Comparison of ENCODE assay signal across 8 cellular contexts in genomic region chr6:75600694-75601265, GRCh38. TPM values are rescaled to one million over a fixed set of nuclear protein-coding genes. Genes with fewer than 3 reads are reported as not detected.
DNase-seq lines count a peak whose midpoint lies in the region; ATAC-seq lines count a peak whose summit lies in the region.

No MANE protein-coding gene starts in this region.

- 68% methylated on average over 11 of the region's 11 CpGs for WGBS in right cardiac atrium

- no peaks in the 10 kb centered on the region for H3K27me3 Mint-ChIP-seq in T-helper 2 cell treated with Interferon-gamma antibody and Interleukin-4, amounts not matched to agents 5 μg/mL and 100 μg/mL, for 36 hours (ENCODE audit: low read depth)

- H3K27me3 ChIP-seq in right cardiac atrium (ENCODE audit: control insufficient read depth, insufficient read depth) (no peaks in the 10 kb centered on the region), subcutaneous abdominal adipose tissue (ENCODE audit: control insufficient read depth in 5 of 5, insufficient read depth in 4 of 5, low read length in 5 of 5) (no peaks in the 10 kb centered on the region)

- H3K9me3 ChIP-seq in right cardiac atrium (ENCODE audit: control insufficient read depth, low read length) (no peaks in the 10 kb centered on the region), subcutaneous abdominal adipose tissue (ENCODE audit: control insufficient read depth in 5 of 5, low read length in 5 of 5) (no peaks in the 10 kb centered on the region)

- DNase-seq in NOMO-1 treated with DMSO at 0.1 percent for 48 hours (lab: John Stamatoyannopoulos, UW; ENCODE audit: unreplicated experiment) (peak; percentile 54), NOMO-1 treated with dmso at 0.1 percent for 144 hours (lab: John Stamatoyannopoulos, UW; ENCODE audit: unreplicated experiment) (no peak), right cardiac atrium (no peak), NCI-H2196 (lab: John Stamatoyannopoulos, UW; ENCODE audit: unreplicated experiment) (no peak), A172 (ENCODE audit: low spot score) (no peak)
- DNase-seq in T-helper 2 cell treated with Interferon-gamma antibody and Interleukin-4, amounts not matched to agents 5 μg/mL and 100 μg/mL, for 36 hours (ENCODE audit: low spot score), result no peak

- H3K9ac ChIP-seq in subcutaneous abdominal adipose tissue (ENCODE audit: low read length in 5 of 5), result peak overlapping the region; percentile 82 to 98 (median 92)

- intact Hi-C loops in right cardiac atrium (cut with DNase I), result no loop called here

- H3K4me3 ChIP-seq in right cardiac atrium (ENCODE audit: low read length) (peak overlapping the region; percentile 95), subcutaneous abdominal adipose tissue (ENCODE audit: low read depth in 1 of 5, low read length in 5 of 5) (peak overlapping the region in 4 of 5 donors; percentile 1 to 95 (median 74))

- H3K36me3 Mint-ChIP-seq in T-helper 2 cell treated with Interferon-gamma antibody and Interleukin-4, amounts not matched to agents 5 μg/mL and 100 μg/mL, for 36 hours (ENCODE audit: low read depth), result peaks cover 16% of the 10 kb centered on the region

- H3K4me1 Mint-ChIP-seq in T-helper 2 cell treated with Interferon-gamma antibody and Interleukin-4, amounts not matched to agents 5 μg/mL and 100 μg/mL, for 36 hours (ENCODE audit: low read depth), result peaks cover 37% of the 10 kb centered on the region

- peak overlapping the region; percentile 98 for H3K27ac Mint-ChIP-seq in T-helper 2 cell treated with Interferon-gamma antibody and Interleukin-4, amounts not matched to agents 5 μg/mL and 100 μg/mL, for 36 hours

- ATAC-seq in right cardiac atrium (no peak), HG02973 (IDR thresholded peaks at IDR 0.05; ENCODE audit: unreplicated experiment) (no peak)

- H3K27ac ChIP-seq in right cardiac atrium (ENCODE audit: low read length) (no peak overlapping the region), subcutaneous abdominal adipose tissue (ENCODE audit: low read depth, low read length) (peak overlapping the region; percentile 97)

- no peaks in the 10 kb centered on the region for H3K4me1 ChIP-seq in right cardiac atrium (ENCODE audit: control insufficient read depth, insufficient read depth, low read length)
- H3K4me1 ChIP-seq in subcutaneous abdominal adipose tissue (ENCODE audit: control insufficient read depth in 5 of 5, insufficient read depth in 5 of 5, low read length in 5 of 5), result peaks cover 0 to 28% (median 25%) of the 10 kb centered on the region in 5 donors

- H3K4me3 Mint-ChIP-seq in T-helper 2 cell treated with Interferon-gamma antibody and Interleukin-4, amounts not matched to agents 5 μg/mL and 100 μg/mL, for 36 hours, result peak overlapping the region; percentile 77

- H3K36me3 ChIP-seq in subcutaneous abdominal adipose tissue (ENCODE audit: control insufficient read depth in 5 of 5, insufficient read depth in 5 of 5, low read length in 5 of 5), result no peaks in the 10 kb centered on the region

- H3K9me3 Mint-ChIP-seq in T-helper 2 cell treated with Interferon-gamma antibody and Interleukin-4, amounts not matched to agents 5 μg/mL and 100 μg/mL, for 36 hours, result no peaks in the 10 kb centered on the region

RNA-seq across cellular contexts. Expression of gene SENP6, which starts 0.9 kb away (rescaled TPM):
- 10 to 100 TPM; 61.1 to 76.5 (median 65.6) TPM for total RNA-seq in right cardiac atrium
- 23.0 TPM for polyA plus RNA-seq in right cardiac atrium
- 52.8 and 63.1 TPM in 2 replicates for total RNA-seq in A172 (2014; rRNA removed; shearing (Covaris generic))
